ENCODE assay signal across 8 cellular contexts in the genomic region with DNA sequence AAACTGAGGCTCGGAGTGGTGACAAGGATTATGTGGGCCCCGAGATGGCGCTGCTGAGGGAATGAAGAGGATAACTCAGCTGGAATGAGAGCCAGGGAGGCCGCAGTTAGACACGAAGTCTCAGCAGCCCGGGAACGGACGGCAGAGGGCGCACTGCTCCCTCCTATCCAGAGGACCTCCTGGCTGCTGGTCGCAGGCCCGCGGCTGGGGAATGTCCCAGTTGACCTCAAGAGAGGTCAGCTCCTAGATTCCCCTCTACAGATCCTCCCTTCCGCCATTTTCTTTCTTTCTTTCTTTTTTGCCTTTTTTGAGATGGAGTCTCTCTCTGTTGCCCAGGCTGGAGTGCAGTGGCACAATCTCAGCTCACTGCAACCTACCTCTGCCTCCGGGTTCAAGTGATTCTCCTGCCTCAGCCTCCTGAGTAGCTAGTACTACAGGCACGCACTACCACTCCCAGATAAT. TPM values are rescaled to one million over a fixed set of nuclear protein-coding genes. Genes with fewer than 3 reads are reported as not detected.
A peak's percentile ranks its signal among the peaks of the same experiment; 100 is the strongest.
DNase-seq lines count a peak whose midpoint lies in the region; ATAC-seq, FAIRE-seq and TF ChIP-seq lines count a peak whose summit lies in the region.

No MANE protein-coding gene starts in this region.

- H3K27me3 ChIP-seq in ascending aorta (no peaks in the 10 kb centered on the region), small intestine (ENCODE audit: control insufficient read depth in 2 of 2, insufficient read depth in 2 of 2, low read length in 2 of 2) (no peaks in the 10 kb centered on the region)

- FAIRE-seq in small intestine (lab: Jason Lieb, UNC): no peak

- intact Hi-C loops in ascending aorta (cut with DNase I): no loop called here

- H3K4me3 ChIP-seq in NB4 (ENCODE audit: low read depth, low read length): no peak overlapping the region
- H3K4me3 ChIP-seq in ascending aorta: no peak overlapping the region
- H3K4me3 ChIP-seq in small intestine (ENCODE audit: low read depth in 1 of 2, low read length in 2 of 2): no peak overlapping the region

- H3K36me3 Mint-ChIP-seq in T-helper 2 cell treated with Interferon-gamma antibody and Interleukin-4, amounts not matched to agents 5 μg/mL and 100 μg/mL, for 36 hours (ENCODE audit: low read depth): no peaks in the 10 kb centered on the region

- no peak overlapping the region for H3K4me3 Mint-ChIP-seq in T-helper 2 cell treated with Interferon-gamma antibody and Interleukin-4, amounts not matched to agents 5 μg/mL and 100 μg/mL, for 36 hours

- peak; percentile 84 for TF ChIP-seq CTCF in NB4 (IDR thresholded peaks at IDR 0.05; ENCODE audit: low read depth, low read length)
- peak in 2 of 3 experiments; percentile 40 to 61 for TF ChIP-seq CTCF in ascending aorta (IDR thresholded peaks at IDR 0.05)

- H3K9me3 Mint-ChIP-seq in T-helper 2 cell treated with Interferon-gamma antibody and Interleukin-4, amounts not matched to agents 5 μg/mL and 100 μg/mL, for 36 hours: peaks cover 6% of the 10 kb centered on the region

- no peak for TF ChIP-seq POLR2A in NB4 (IDR thresholded peaks at IDR 0.05; ENCODE audit: extremely low read depth, insufficient read length)

- DNase-seq in GM04503 (ENCODE audit: low read depth) (peak; percentile 29), NB4 (ENCODE audit: low read depth) (peak; percentile 82), ascending aorta (ENCODE audit: low spot score in 2 of 2) (peak in 1 of 2 donors; percentile 70), hypothalamus (lab: John Stamatoyannopoulos, UW) (peak in 49 of 51 donors; percentile 17 to 93 (median 71)), small intestine (peak; percentile 59)
- DNase-seq in T-helper 2 cell treated with Interferon-gamma antibody and Interleukin-4, amounts not matched to agents 5 μg/mL and 100 μg/mL, for 36 hours (ENCODE audit: low spot score): peak; percentile 56

- H3K4me1 ChIP-seq in ascending aorta (no peaks in the 10 kb centered on the region), small intestine (ENCODE audit: control insufficient read depth in 2 of 2, insufficient read depth in 1 of 2, low read depth in 1 of 2, low read length in 1 of 2) (no peaks in the 10 kb centered on the region)

- no peak overlapping the region for H3K27ac Mint-ChIP-seq in T-helper 2 cell treated with Interferon-gamma antibody and Interleukin-4, amounts not matched to agents 5 μg/mL and 100 μg/mL, for 36 hours

- no peaks in the 10 kb centered on the region for H3K36me3 ChIP-seq in ascending aorta
- H3K36me3 ChIP-seq in small intestine (ENCODE audit: control insufficient read depth in 2 of 2, insufficient read depth in 2 of 2, low read length in 2 of 2): no peaks in the 10 kb centered on the region

- WGBS in small intestine, 3 donors: 13 to 18% (median 14%) methylated on average over 15 of the region's 15 CpGs

- H3K9me3 ChIP-seq in ascending aorta (peaks cover 0 to 6% of the 10 kb centered on the region in 2 donors), small intestine (ENCODE audit: control insufficient read depth, low read depth) (no peaks in the 10 kb centered on the region)

- H3K27me3 Mint-ChIP-seq in T-helper 2 cell treated with Interferon-gamma antibody and Interleukin-4, amounts not matched to agents 5 μg/mL and 100 μg/mL, for 36 hours (ENCODE audit: low read depth): no peaks in the 10 kb centered on the region

- H3K4me1 Mint-ChIP-seq in T-helper 2 cell treated with Interferon-gamma antibody and Interleukin-4, amounts not matched to agents 5 μg/mL and 100 μg/mL, for 36 hours (ENCODE audit: low read depth): no peaks in the 10 kb centered on the region

- no peak for ATAC-seq in GM21367 (IDR thresholded peaks at IDR 0.05; ENCODE audit: unreplicated experiment)
- ATAC-seq in GM19328 (IDR thresholded peaks at IDR 0.05; ENCODE audit: unreplicated experiment): no peak

- H3K27ac ChIP-seq in ascending aorta (no peak overlapping the region), small intestine (ENCODE audit: low read depth in 1 of 2, low read length in 1 of 2) (no peak overlapping the region)

RNA-seq across cellular contexts. Expression of a gene that starts 24.1 kb away (rescaled TPM):
- not detected for total RNA-seq in ascending aorta
- polyA plus RNA-seq in small intestine: 10 to 100 TPM in 2 of 3 donors, under 1 TPM in 1; 0.27 to 20.0 (median 17.0) TPM

RNA-seq across cellular contexts. Expression of a gene that starts 26.8 kb away (rescaled TPM):
- total RNA-seq in ascending aorta: 169 TPM
- polyA plus RNA-seq in small intestine: 10 to 100 TPM; 62.5 to 97.8 (median 85.7) TPM

RNA-seq across cellular contexts. Expression of a gene that starts 30.4 kb away (rescaled TPM):
- 56.0 TPM for total RNA-seq in ascending aorta
- 1 to 10 TPM in 2 of 3 donors, not detected in 1; 1.1 to 5.4 TPM for polyA plus RNA-seq in small intestine
